ENCODE assay signal across 1 cellular context in genomic region chr1:41361028-41361494, GRCh38.
A peak's percentile ranks its signal among the peaks of the same experiment; 100 is the strongest.
TF ChIP-seq lines count a peak whose summit lies in the region.

TSS of gene FOXO6 (plus strand) at chr1:41361434.

TF ChIP-seq in HEK293, 187 proteins besides CTCF, POLR2A, EP300 and RAD21 (continued from another document):
- TF ChIP-seq ZNF280D (tag by site-specific recombination; IDR thresholded peaks at IDR 0.05), result no peak
- TF ChIP-seq YY2 (tag by site-specific recombination; IDR thresholded peaks at IDR 0.05), result no peak
- no peak for TF ChIP-seq ZNF114 (tag by site-specific recombination; IDR thresholded peaks at IDR 0.05)
- no peak for TF ChIP-seq IKZF3 (tag by site-specific recombination; IDR thresholded peaks at IDR 0.05)
- TF ChIP-seq SALL2 (tag by site-specific recombination; IDR thresholded peaks at IDR 0.05; ENCODE audit: borderline replicate concordance), result no peak
- peak; percentile 91 for TF ChIP-seq ZNF660 (tag by site-specific recombination; IDR thresholded peaks at IDR 0.05)
- TF ChIP-seq KLF16 (tag by site-specific recombination; IDR thresholded peaks at IDR 0.05), result peak; percentile 34; the same call in 1 of the 2 replicates
- no peak for TF ChIP-seq ZNF169 (tag by site-specific recombination; IDR thresholded peaks at IDR 0.05)
- TF ChIP-seq ZNF629 (tag by site-specific recombination; IDR thresholded peaks at IDR 0.05), result no peak; the same call in 1 of the 2 replicates
- no peak for TF ChIP-seq ZNF513 (tag by site-specific recombination; IDR thresholded peaks at IDR 0.05)
- TF ChIP-seq SCRT1 (tag by site-specific recombination; IDR thresholded peaks at IDR 0.05; ENCODE audit: borderline replicate concordance), result no peak
- TF ChIP-seq ZBTB20 (tag by site-specific recombination; IDR thresholded peaks at IDR 0.05), result no peak
- peak; percentile 82 for TF ChIP-seq ZFHX2 (tag by site-specific recombination; conservative IDR thresholded peaks at IDR 0.05)
- no peak for TF ChIP-seq GLI2 (tag by site-specific recombination; IDR thresholded peaks at IDR 0.05; ENCODE audit: borderline replicate concordance, low read depth)
- TF ChIP-seq TSHZ1 (tag by site-specific recombination; IDR thresholded peaks at IDR 0.05; ENCODE audit: borderline replicate concordance), result no peak
- TF ChIP-seq ZBTB1 (tag by site-specific recombination; IDR thresholded peaks at IDR 0.05), result no peak
- TF ChIP-seq ZNF600 (tag by site-specific recombination; IDR thresholded peaks at IDR 0.05), result no peak
- no peak for TF ChIP-seq KLF7 (tag by site-specific recombination; IDR thresholded peaks at IDR 0.05; ENCODE audit: borderline replicate concordance)
- TF ChIP-seq HOXA7 (CRISPR knock-in tag; IDR thresholded peaks at IDR 0.05; ENCODE audit: borderline replicate concordance), result no peak
- TF ChIP-seq ZNF544 (tag by site-specific recombination; IDR thresholded peaks at IDR 0.05), result no peak
